In the genomic region with DNA sequence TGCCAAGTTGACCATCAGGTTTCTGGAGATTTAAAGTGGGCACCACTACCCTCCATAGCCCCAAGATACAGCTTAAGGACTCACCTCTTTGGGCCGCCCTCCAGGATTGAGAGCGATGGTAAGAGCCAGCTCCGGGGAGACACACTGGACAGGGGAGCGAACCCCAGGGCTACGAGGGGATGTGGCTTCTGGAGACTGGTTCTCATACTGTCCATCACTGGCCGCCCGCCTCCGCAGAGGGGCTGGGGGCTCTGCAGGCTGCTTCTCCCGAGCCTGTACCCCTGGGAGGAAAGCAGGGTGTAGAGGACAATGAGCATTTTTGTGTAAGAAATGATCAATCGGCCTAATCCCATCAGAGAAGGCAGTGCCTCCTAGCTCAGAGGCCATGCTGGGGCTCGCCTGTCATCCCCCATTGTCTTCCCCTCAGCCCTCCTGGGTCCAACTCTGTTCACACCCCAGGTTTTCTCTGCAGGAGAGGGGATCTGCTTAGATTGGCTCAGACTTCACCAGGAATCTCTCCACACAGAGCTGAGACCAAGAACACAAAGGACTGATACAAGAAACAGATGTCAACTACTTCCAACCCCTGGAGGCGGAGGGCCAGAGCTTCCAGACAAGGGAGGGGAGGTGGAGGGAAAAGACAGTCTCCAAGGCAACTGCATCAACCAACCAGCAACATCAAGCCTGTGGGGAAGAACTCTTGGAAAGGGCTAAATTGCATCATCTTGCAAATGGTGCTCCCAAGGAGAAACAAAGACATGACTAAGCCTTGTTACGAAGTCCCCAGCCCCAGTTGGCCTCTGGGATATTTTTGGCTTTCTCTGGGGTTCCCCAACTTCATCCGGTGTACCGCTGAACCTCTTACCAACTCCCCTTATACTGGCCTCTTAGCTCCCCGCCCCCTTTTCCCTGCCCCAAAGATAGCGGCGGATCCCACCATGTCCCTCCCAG, we compare ENCODE assay signal across 8 cellular contexts.
DNase-seq lines count a peak whose midpoint lies in the region; ATAC-seq, FAIRE-seq and TF ChIP-seq lines count a peak whose summit lies in the region.

No MANE protein-coding gene starts in this region.

- intact Hi-C loops in IMR-90 (cut with micrococcal nuclease): no loop called here

- H2AK9ac ChIP-seq in IMR-90 (replicated peaks; ENCODE audit: low read depth, low read length, poor library complexity): peak overlapping the region; percentile 52

- H3K27me3 ChIP-seq in IMR-90 (ENCODE audit: control insufficient read depth, insufficient read depth, low read length) (no peaks in the 10 kb centered on the region), layer of hippocampus (ENCODE audit: control insufficient read depth, insufficient read depth, low read length) (no peaks in the 10 kb centered on the region)

- no peak overlapping the region for H2BK5ac ChIP-seq in IMR-90 (ENCODE audit: low read depth, low read length, poor library complexity, severe bottlenecking)

- no peak overlapping the region for H2BK20ac ChIP-seq in IMR-90 (ENCODE audit: low read depth, low read length)

- H3K4ac ChIP-seq in IMR-90 (ENCODE audit: low read depth, low read length): peak overlapping the region; percentile 39; the same call in 1 of the 2 replicates

- H3K4me2 ChIP-seq in IMR-90 (ENCODE audit: low read depth, low read length): no peak overlapping the region

- DNase-seq in IMR-90 (peak; percentile 91), chondrocyte (ENCODE audit: low spot score) (no peak), stromal cell of bone marrow (ENCODE audit: low read depth) (peak; percentile 92), SW480 (ENCODE audit: low spot score) (no peak), NCI-H146 (lab: John Stamatoyannopoulos, UW) (no peak), GM12891 (ENCODE audit: insufficient read length, low spot score) (no peak)

- no peak overlapping the region for H2BK120ac ChIP-seq in IMR-90 (ENCODE audit: low read depth, low read length)

- peaks cover 35% of the 10 kb centered on the region for H4K20me1 ChIP-seq in IMR-90 (ENCODE audit: insufficient read depth, low read length)

- H4K8ac ChIP-seq in IMR-90 (ENCODE audit: low read depth in 2 of 2, low read length in 2 of 2): peak overlapping the region in 1 of 2 experiments; percentile 36; a peak in 1 of 4 replicates

- in situ Hi-C loops in IMR-90 (cut with MboI; ENCODE audit: low sequenced_read_pairs): no loop called here

- H3K18ac ChIP-seq in IMR-90 (ENCODE audit: low read depth, low read length): no peak overlapping the region; the same call in 1 of the 2 replicates

- dilution Hi-C loops in IMR-90 (cut with HindIII; ENCODE audit: low sequenced_read_pairs, unreplicated experiment): no loop called here

- peaks cover 11% of the 10 kb centered on the region for H3K4me1 ChIP-seq in IMR-90 (ENCODE audit: control insufficient read depth, insufficient read depth, low read length)

- H3K9ac ChIP-seq in IMR-90 (ENCODE audit: low read depth, low read length): no peak overlapping the region

- no peaks in the 10 kb centered on the region for H3K9me3 Mint-ChIP-seq in chondrocyte (ENCODE audit: low read depth)

- 0 out of 2 replicates have a peak overlapping the region, but pooled peaks have one; percentile 11 for H2AK5ac ChIP-seq in IMR-90 (ENCODE audit: low read depth, low read length)

- BruUV-seq in IMR-90 (replicated peaks; lab: Mats Ljungman, UMichigan): no TSS peak

- 87% methylated on average over 5 of the region's 18 CpGs; no CpG with 5 or more reads in 1 of the 2 experiments for WGBS in IMR-90 (ENCODE audit: extremely low coverage in 2 of 2, insufficient read length in 1 of 2), 2 experiments

- no peaks in the 10 kb centered on the region for H3K27me3 Mint-ChIP-seq in chondrocyte (ENCODE audit: low read depth)

- no peak overlapping the region for H2AFZ ChIP-seq in IMR-90 (replicated peaks; ENCODE audit: low read length, poor library complexity)

- no peak overlapping the region for H3K4me3 Mint-ChIP-seq in chondrocyte (ENCODE audit: unreplicated experiment)

- H3K14ac ChIP-seq in IMR-90 (replicated peaks; ENCODE audit: low read depth, low read length): no peak overlapping the region

- H3K9me1 ChIP-seq in IMR-90 (ENCODE audit: insufficient read depth, low read length): peaks cover 23% of the 10 kb centered on the region

- H4K5ac ChIP-seq in IMR-90 (ENCODE audit: low read depth, low read length): peak overlapping the region; percentile 14; the same call in 1 of the 2 replicates

- H3K36me3 ChIP-seq in IMR-90 (ENCODE audit: control insufficient read depth, insufficient read depth, low read length): peaks cover 39% of the 10 kb centered on the region

- TF ChIP-seq POLR2A in IMR-90 (IDR thresholded peaks at IDR 0.05; ENCODE audit: low read depth, low read length): no peak
- no peak for TF ChIP-seq POLR2A in GM12891 (IDR thresholded peaks at IDR 0.05; ENCODE audit: low read depth, low read length)

- peaks cover 40% of the 10 kb centered on the region for H3K36me3 Mint-ChIP-seq in chondrocyte (ENCODE audit: low read depth)

- no peaks in the 10 kb centered on the region for H3K9me3 ChIP-seq in IMR-90 (ENCODE audit: control insufficient read depth, insufficient read depth, low read length)

- no peak overlapping the region for H2BK15ac ChIP-seq in IMR-90 (ENCODE audit: low read depth, low read length)

- TF ChIP-seq RAD21 in IMR-90 (IDR thresholded peaks at IDR 0.05; ENCODE audit: low read length): no peak

- no peak overlapping the region for H3K23ac ChIP-seq in IMR-90 (ENCODE audit: low read depth, low read length)

- ATAC-seq in IMR-90 (ENCODE audit: low read depth): peak; percentile 67
- ATAC-seq in HG02840 (IDR thresholded peaks at IDR 0.05; ENCODE audit: low FRiP score, unreplicated experiment): no peak

- H3K4me1 Mint-ChIP-seq in chondrocyte (ENCODE audit: low read depth): peaks cover 45% of the 10 kb centered on the region

- H3K79me1 ChIP-seq in IMR-90 (ENCODE audit: low read depth in 1 of 2, low read length in 2 of 2): peaks cover 14 to 74% of the 10 kb centered on the region in 2 experiments

- H4K91ac ChIP-seq in IMR-90 (ENCODE audit: insufficient read depth, low read depth, low read length): peak overlapping the region; percentile 66; the same call in 1 of the 2 replicates

- no peak overlapping the region for H3K4me3 ChIP-seq in IMR-90 (ENCODE audit: insufficient read depth, low read depth, low read length)

- H3K56ac ChIP-seq in IMR-90 (ENCODE audit: extremely low read depth, insufficient read depth, low read length): no peak overlapping the region

- H3K27ac ChIP-seq in IMR-90 (ENCODE audit: insufficient read depth, low read length) (peak overlapping the region; percentile 35; the same call in 1 of the 2 replicates), layer of hippocampus (ENCODE audit: low read depth, low read length) (peak overlapping the region; percentile 67)

- peak overlapping the region; percentile 90 for H3K27ac Mint-ChIP-seq in chondrocyte (ENCODE audit: unreplicated experiment)

- CTCF ChIA-PET in IMR-90 (lab: Yijun Ruan, JAX): interaction anchor here (0.6 kb wide), 1 partner anchor 226 kb away, joined by 3 read pairs; no protein-coding TSS in a partner anchor

- FAIRE-seq in GM12891 (lab: Jason Lieb, UNC): no peak

- POLR2A ChIA-PET in IMR-90 (lab: Charles Lee; ENCODE audit: unreplicated experiment): interaction anchor here (0.6 kb wide), 1 partner anchor 664 kb away, joined by 3 read pairs; no protein-coding TSS in a partner anchor

- TF ChIP-seq CTCF in IMR-90 (conservative IDR thresholded peaks at IDR 0.05; ENCODE audit: low read depth, low read length): no peak
- no peak for TF ChIP-seq CTCF in chondrocyte (IDR thresholded peaks at IDR 0.05)

TF ChIP-seq in IMR-90, 13 proteins besides CTCF, POLR2A, EP300 and RAD21 (continues in another document):
- TF ChIP-seq, protein P1, sequence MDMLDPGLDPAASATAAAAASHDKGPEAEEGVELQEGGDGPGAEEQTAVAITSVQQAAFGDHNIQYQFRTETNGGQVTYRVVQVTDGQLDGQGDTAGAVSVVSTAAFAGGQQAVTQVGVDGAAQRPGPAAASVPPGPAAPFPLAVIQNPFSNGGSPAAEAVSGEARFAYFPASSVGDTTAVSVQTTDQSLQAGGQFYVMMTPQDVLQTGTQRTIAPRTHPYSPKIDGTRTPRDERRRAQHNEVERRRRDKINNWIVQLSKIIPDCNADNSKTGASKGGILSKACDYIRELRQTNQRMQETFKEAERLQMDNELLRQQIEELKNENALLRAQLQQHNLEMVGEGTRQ (IDR thresholded peaks at IDR 0.05; ENCODE audit: low read depth, low read length): no peak
- TF ChIP-seq FOS (IDR thresholded peaks at IDR 0.05; ENCODE audit: low read depth, low read length): peak; percentile 24; the same call in 1 of the 2 replicates
- TF ChIP-seq CEBPB (IDR thresholded peaks at IDR 0.05; ENCODE audit: low read depth, low read length): peak; percentile 96
- TF ChIP-seq RFX5 (IDR thresholded peaks at IDR 0.05; ENCODE audit: low read depth, low read length): no peak
- TF ChIP-seq RCOR1 (IDR thresholded peaks at IDR 0.05; ENCODE audit: insufficient replicate concordance, low read length): no peak
- no peak for TF ChIP-seq MAFK (IDR thresholded peaks at IDR 0.05; ENCODE audit: low read depth, low read length)
- no peak for TF ChIP-seq CHD1 (IDR thresholded peaks at IDR 0.05; ENCODE audit: low read depth, low read length)
- no peak for TF ChIP-seq NFE2L2 (IDR thresholded peaks at IDR 0.05; ENCODE audit: low read depth, low read length)

TF ChIP-seq in GM12891, 5 proteins besides CTCF, POLR2A, EP300 and RAD21:
- TF ChIP-seq SPI1 (IDR thresholded peaks at IDR 0.05; ENCODE audit: low read depth, low read length) (no peak), TAF1 (IDR thresholded peaks at IDR 0.05; ENCODE audit: low read depth, low read length) (no peak), POLR2AphosphoS5 (IDR thresholded peaks at IDR 0.05; ENCODE audit: low read depth, low read length) (no peak), PAX5 (IDR thresholded peaks at IDR 0.05; ENCODE audit: insufficient read depth, low read length, severe bottlenecking) (no peak), POU2F2 (IDR thresholded peaks at IDR 0.05; ENCODE audit: low read depth, low read length) (no peak)

Comparison
In these comparisons a context has a peak if more than half of its experiments do, and no peak if none do; other contexts are left out.
1. DNase-seq: peak in IMR-90 (single experiment) and stromal cell of bone marrow (single experiment); none in chondrocyte (single experiment), SW480 (single experiment), NCI-H146 (single experiment) and GM12891 (single experiment).